Comparison of ENCODE assay signal across 8 cellular contexts in the genomic region with DNA sequence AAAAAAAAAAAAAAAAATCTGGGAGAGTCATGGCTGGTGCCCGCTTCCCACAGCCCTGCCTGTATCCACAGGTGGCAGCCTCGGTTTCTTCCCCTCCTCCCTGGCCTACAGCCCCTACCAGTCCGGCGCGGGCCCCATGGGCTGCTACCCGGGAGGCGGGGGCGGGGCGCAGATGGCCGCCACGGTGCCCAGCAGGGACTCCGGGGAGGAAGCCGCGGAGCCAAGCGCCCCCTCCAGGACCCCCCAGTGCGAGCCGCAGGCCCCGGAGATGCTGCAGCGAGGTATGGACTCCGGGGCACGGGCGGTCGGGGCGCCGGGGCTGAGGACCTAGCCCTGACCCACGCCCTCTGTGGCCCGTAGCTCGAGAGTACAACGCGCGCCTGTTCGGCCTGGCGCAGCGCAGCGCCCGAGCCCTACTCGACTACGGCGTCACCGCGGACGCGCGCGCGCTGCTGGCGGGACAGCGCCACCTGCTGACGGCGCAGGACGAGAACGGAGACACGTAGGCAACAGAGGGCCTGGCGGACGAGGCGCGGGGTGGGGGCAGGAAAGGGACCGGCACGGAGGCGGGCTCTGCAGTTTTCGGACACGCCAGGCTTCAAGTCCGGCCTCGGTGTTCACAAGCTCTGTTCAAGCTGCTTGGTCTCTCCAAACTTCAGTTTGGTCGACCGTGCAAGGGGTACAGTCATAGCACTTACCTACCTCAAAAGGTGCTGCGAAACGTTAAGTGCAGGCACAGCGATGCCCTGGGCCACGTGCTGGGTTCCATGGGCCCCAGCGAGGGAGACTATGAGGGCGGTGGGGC. TPM values are rescaled to one million over a fixed set of nuclear protein-coding genes. Genes with fewer than 3 reads are reported as not detected.
A peak's percentile ranks its signal among the peaks of the same experiment; 100 is the strongest.
DNase-seq lines count a peak whose midpoint lies in the region; ATAC-seq and TF ChIP-seq lines count a peak whose summit lies in the region.

No MANE protein-coding gene starts in this region.

- peak overlapping the region; percentile 59 for H3K4me3 ChIP-seq in AG04449 (ENCODE audit: low read depth, low read length)
- H3K4me3 ChIP-seq in left lung, result peak overlapping the region; percentile 44 to 47

- no peaks in the 10 kb centered on the region for H3K27me3 ChIP-seq in left lung

- DNase-seq in AG04449 (ENCODE audit: low read depth, low spot score), result no peak
- DNase-seq in NCI-H510A (lab: John Stamatoyannopoulos, UW), result peak; percentile 76
- peak; percentile 92 for DNase-seq in activated CD4-positive, alpha-beta T cell treated with anti-CD3 and anti-CD28 coated beads for 48 hours
- DNase-seq in cortex of kidney (lab: John Stamatoyannopoulos, UW), result peak; percentile 52
- peak; percentile 89 to 99 for DNase-seq in left lung
- peak; percentile 78 for DNase-seq in stimulated activated CD4-positive, alpha-beta T cell treated with anti-CD3 and anti-CD28 coated beads, Interleukin-2, amount 100 ng/mL, for 4 hours (ENCODE audit: low read depth)

- peak overlapping the region; percentile 80 to 84 for H3K27ac ChIP-seq in left lung

- H3K9me3 ChIP-seq in left lung, result no peaks in the 10 kb centered on the region

- peak; percentile 97 for TF ChIP-seq CTCF in AG04449 (IDR thresholded peaks at IDR 0.05; ENCODE audit: insufficient read depth, low read length, missing control alignments)
- peak; percentile 92 to 95 for TF ChIP-seq CTCF in left lung (IDR thresholded peaks at IDR 0.05)

- peaks cover 10 to 46% of the 10 kb centered on the region in 2 donors for H3K4me1 ChIP-seq in left lung

- H3K36me3 ChIP-seq in left lung, result peaks cover 0 to 67% of the 10 kb centered on the region in 2 donors

- peak; percentile 35 for ATAC-seq in GM18858 (IDR thresholded peaks at IDR 0.05; ENCODE audit: unreplicated experiment)
- ATAC-seq in HG03108 (IDR thresholded peaks at IDR 0.05; ENCODE audit: unreplicated experiment), result peak; percentile 38
- ATAC-seq in left lung, result peak; percentile 81

- CTCF ChIA-PET in AG04449 (lab: Yijun Ruan, JAX), result interaction anchor here (0.5 to 16.2 kb wide), 49 partner anchors 8 to 284 kb away, joined by 3 to 407 read pairs (median 4); partner anchors contain the start of genes C10orf95, CUEDC2, ELOVL3 and FBXL15

- intact Hi-C loops in left lung (cut with DNase I), result loop anchor here in 1 of 2 donors (10.0 kb wide), 1 partner anchor 195 kb away; no protein-coding TSS in a partner anchor

- POLR2A ChIA-PET in AG04449 (lab: Yijun Ruan, JAX), result interaction anchor here (0.5 to 1.1 kb wide), 3 partner anchors 18 to 230 kb away, joined by 4 to 5 read pairs (median 4); partner anchors contain the start of gene CUEDC2

RNA-seq across cellular contexts. Expression of gene NFKB2, which starts 3.9 kb away (rescaled TPM):
- 10 to 100 TPM; 37.0 to 50.2 TPM for total RNA-seq in left lung

RNA-seq across cellular contexts. Expression of gene PSD, which starts 19.2 kb away (rescaled TPM):
- total RNA-seq in left lung, result 1 to 10 TPM; 1.4 to 5.4 TPM

RNA-seq across cellular contexts. Expression of gene FBXL15, which starts 21.2 kb away (rescaled TPM):
- total RNA-seq in left lung, result 10 to 100 TPM; 17.4 to 18.7 TPM

RNA-seq across cellular contexts. Expression of gene CUEDC2, which starts 33.0 kb away (rescaled TPM):
- total RNA-seq in left lung, result 10 to 100 TPM; 47.0 to 48.2 TPM

RNA-seq across cellular contexts. Expression of gene C10orf95, which starts 51.9 kb away (rescaled TPM):
- 1 to 10 TPM; 5.6 to 7.3 TPM for total RNA-seq in left lung
